In the genomic region with DNA sequence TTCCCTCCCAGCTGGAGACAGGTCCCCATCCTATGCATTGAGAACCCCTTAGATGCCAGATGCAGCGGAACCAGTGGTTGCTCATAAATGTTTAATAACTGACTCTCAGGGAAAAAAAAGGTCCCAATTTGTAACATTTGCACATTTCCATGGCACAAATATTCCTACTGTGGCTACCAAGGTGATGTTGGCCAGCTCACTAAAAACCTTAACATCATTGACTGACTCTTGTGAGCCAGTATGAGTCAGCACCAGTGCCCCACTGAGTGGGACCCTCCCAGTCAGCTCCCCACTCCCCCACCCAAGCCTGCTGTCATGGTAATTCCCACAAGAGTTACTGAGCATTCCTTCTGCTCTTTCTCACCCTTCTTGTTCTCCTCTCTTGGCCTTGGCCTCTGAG, we compare ENCODE assay signal across 31 cellular contexts. TPM values are rescaled to one million over a fixed set of nuclear protein-coding genes. Genes with fewer than 3 reads are reported as not detected.
"Had no signal": no experiment of that assay in that cellular context is flagged by ENCODE, and none has a peak within 500 bp of the region (broad histone marks: within the 10 kb centered on the region; RNA-seq: fewer than 3 reads in every experiment).

No MANE protein-coding gene starts in this region.

- H3K4me3 ChIP-seq: body of pancreas, cardiac muscle cell, colonic mucosa, dorsolateral prefrontal cortex, heart right ventricle, hepatocyte had no signal

- H3K36me3 Mint-ChIP-seq: activated naive CD4-positive, alpha-beta T cell treated with anti-CD3 and anti-CD28 coated beads, Interleukin-2, amount 10 ng/mL, durations not matched to agents 7 days and 5 days; activated naive CD4-positive, alpha-beta T cell treated with anti-CD3 and anti-CD28 coated beads, Interleukin-2, amount 50 U/mL, for 72 hours; activated naive CD8-positive, alpha-beta T cell treated with anti-CD3 and anti-CD28 coated beads, Interleukin-2, amount 10 ng/mL, durations not matched to agents 7 days and 5 days had no signal

- H3K27ac ChIP-seq: body of pancreas, cardiac muscle cell, colonic mucosa, dorsolateral prefrontal cortex, heart right ventricle, hepatocyte had no signal

- H3K36me3 ChIP-seq: cardiac muscle cell, colonic mucosa, heart right ventricle had no signal

- H3K27me3 ChIP-seq: body of pancreas, colonic mucosa, hepatocyte had no signal

- H3K9me3 Mint-ChIP-seq: activated CD4-positive, alpha-beta memory T cell treated with anti-CD3 and anti-CD28 coated beads, Interleukin-2, amount 10 ng/mL, durations not matched to agents 7 days and 5 days; activated naive CD4-positive, alpha-beta T cell treated with anti-CD3 and anti-CD28 coated beads, Interleukin-2, amount 10 ng/mL, durations not matched to agents 7 days and 5 days; activated naive CD4-positive, alpha-beta T cell treated with anti-CD3 and anti-CD28 coated beads, Interleukin-2, amount 50 U/mL, for 72 hours; activated naive CD8-positive, alpha-beta T cell treated with anti-CD3 and anti-CD28 coated beads, Interleukin-2, amount 10 ng/mL, durations not matched to agents 7 days and 5 days; activated T-cell treated with anti-CD3 and anti-CD28 coated beads, Interleukin-2, amount 50 U/mL, for 24 hours; activated T-cell treated with anti-CD3 and anti-CD28 coated beads, Interleukin-2, amount 50 U/mL, for 72 hours; dendritic cell treated with granulocyte-macrophage colony-stimulating factor and Interleukin-4, amounts not matched to agents 40 ng/mL and 50 ng/mL, for 4 days; endodermal cell had no signal

- H3K27me3 Mint-ChIP-seq: activated T-cell treated with anti-CD3 and anti-CD28 coated beads, Interleukin-2, amount 50 U/mL, for 24 hours had no signal

- H3K4me1 ChIP-seq: body of pancreas, colonic mucosa, heart right ventricle had no signal

- H3K79me2 ChIP-seq: hepatocyte had no signal

- DNase-seq: activated CD4-positive, alpha-beta memory T cell treated with anti-CD3 and anti-CD28 coated beads, Interleukin-2, amount 10 ng/mL, durations not matched to agents 7 days and 5 days; activated CD4-positive, alpha-beta T cell treated with anti-CD3 and anti-CD28 coated beads for 4 hours; activated CD4-positive, CD25-positive, alpha-beta regulatory T cell; activated CD4-positive, CD25-positive, alpha-beta regulatory T cell treated with anti-CD3 and anti-CD28 coated beads, Interleukin-2, amount 50 U/mL, for 72 hours; activated CD8-positive, alpha-beta memory T cell treated with anti-CD3 and anti-CD28 coated beads, Interleukin-2, amount 50 U/mL, for 48 hours; activated gamma-delta T cell; activated naive CD4-positive, alpha-beta T cell; activated naive CD4-positive, alpha-beta T cell treated with anti-CD3 and anti-CD28 coated beads, Interleukin-2, amount 10 ng/mL, durations not matched to agents 7 days and 5 days; activated naive CD8-positive, alpha-beta T cell treated with anti-CD3 and anti-CD28 coated beads, Interleukin-2, amount 10 ng/mL, durations not matched to agents 7 days and 5 days; activated T-cell treated with anti-CD3 and anti-CD28 coated beads for 4 hours; activated T-cell treated with anti-CD3 and anti-CD28 coated beads, Interleukin-2, amount 50 U/mL, for 24 hours; activated T-cell treated with anti-CD3 and anti-CD28 coated beads, Interleukin-2, amount 50 U/mL, for 72 hours; amniotic stem cell; anterior cingulate cortex; body of pancreas; central memory CD4-positive, alpha-beta T cell; cerebellar nuclear complex; colonic mucosa; dorsolateral prefrontal cortex; effector memory CD4-positive, alpha-beta T cell; endodermal cell; foreskin fibroblast; glutamatergic neuron; heart right ventricle; T-helper 2 cell had no signal

- H2AFZ ChIP-seq: hepatocyte had no signal

- H3K4me2 ChIP-seq: hepatocyte had no signal

- ATAC-seq: activated naive CD4-positive, alpha-beta T cell treated with anti-CD3 and anti-CD28 coated beads, Interleukin-2, amount 50 U/mL, for 72 hours; activated T-cell treated with anti-CD3 and anti-CD28 coated beads, Interleukin-2, amount 50 U/mL, for 72 hours; body of pancreas; esophagus mucosa; heart right ventricle had no signal

- H3K4me1 Mint-ChIP-seq: activated CD4-positive, alpha-beta memory T cell treated with anti-CD3 and anti-CD28 coated beads, Interleukin-2, amount 10 ng/mL, durations not matched to agents 7 days and 5 days; activated naive CD4-positive, alpha-beta T cell treated with anti-CD3 and anti-CD28 coated beads, Interleukin-2, amount 10 ng/mL, durations not matched to agents 7 days and 5 days; endodermal cell had no signal

- FAIRE-seq: frontal cortex had no signal

- H3K4me3 Mint-ChIP-seq: activated CD4-positive, alpha-beta memory T cell treated with anti-CD3 and anti-CD28 coated beads, Interleukin-2, amount 10 ng/mL, durations not matched to agents 7 days and 5 days; activated naive CD4-positive, alpha-beta T cell treated with anti-CD3 and anti-CD28 coated beads, Interleukin-2, amount 10 ng/mL, durations not matched to agents 7 days and 5 days; activated naive CD8-positive, alpha-beta T cell treated with anti-CD3 and anti-CD28 coated beads, Interleukin-2, amount 10 ng/mL, durations not matched to agents 7 days and 5 days; activated T-cell treated with anti-CD3 and anti-CD28 coated beads, Interleukin-2, amount 50 U/mL, for 24 hours; activated T-cell treated with anti-CD3 and anti-CD28 coated beads, Interleukin-2, amount 50 U/mL, for 72 hours; dendritic cell treated with granulocyte-macrophage colony-stimulating factor and Interleukin-4, amounts not matched to agents 40 ng/mL and 50 ng/mL, for 4 days; endodermal cell had no signal

- H3K27ac Mint-ChIP-seq: activated CD4-positive, alpha-beta memory T cell treated with anti-CD3 and anti-CD28 coated beads, Interleukin-2, amount 10 ng/mL, durations not matched to agents 7 days and 5 days; activated naive CD4-positive, alpha-beta T cell treated with anti-CD3 and anti-CD28 coated beads, Interleukin-2, amount 10 ng/mL, durations not matched to agents 7 days and 5 days; activated naive CD4-positive, alpha-beta T cell treated with anti-CD3 and anti-CD28 coated beads, Interleukin-2, amount 50 U/mL, for 72 hours; activated naive CD8-positive, alpha-beta T cell treated with anti-CD3 and anti-CD28 coated beads, Interleukin-2, amount 10 ng/mL, durations not matched to agents 7 days and 5 days; activated T-cell treated with anti-CD3 and anti-CD28 coated beads, Interleukin-2, amount 50 U/mL, for 24 hours; activated T-cell treated with anti-CD3 and anti-CD28 coated beads, Interleukin-2, amount 50 U/mL, for 72 hours; dendritic cell treated with granulocyte-macrophage colony-stimulating factor and Interleukin-4, amounts not matched to agents 40 ng/mL and 50 ng/mL, for 4 days; endodermal cell had no signal

- H3K9me3 ChIP-seq: body of pancreas, colonic mucosa, heart right ventricle had no signal

RNA-seq across cellular contexts. Expression of a gene that starts 26.9 kb away (rescaled TPM):
- polyA plus RNA-seq: cardiac muscle cell had no signal
